ENCODE assay signal across 8 cellular contexts in genomic region chr3:184262166-184262926, GRCh38. TPM values are rescaled to one million over a fixed set of nuclear protein-coding genes. Genes with fewer than 3 reads are reported as not detected.
DNase-seq lines count a peak whose midpoint lies in the region; FAIRE-seq and TF ChIP-seq lines count a peak whose summit lies in the region.

No MANE protein-coding gene starts in this region.

- H3K36me3 Mint-ChIP-seq in astrocyte (ENCODE audit: low read depth, unreplicated experiment), result peaks cover 12% of the 10 kb centered on the region

- peak overlapping the region; percentile 89 for H3K4me3 Mint-ChIP-seq in astrocyte (ENCODE audit: unreplicated experiment)

- peaks cover 11% of the 10 kb centered on the region for H3K4me1 Mint-ChIP-seq in astrocyte (ENCODE audit: low read depth, unreplicated experiment)

- TF ChIP-seq CTCF in astrocyte (IDR thresholded peaks at IDR 0.05; ENCODE audit: insufficient read depth, low read depth, low read length), result no peak

- DNase-seq in NCI-H82 (lab: John Stamatoyannopoulos, UW) (peak; percentile 50), NCI-H82 treated with DMSO at 0.1 percent for 48 hours (lab: John Stamatoyannopoulos, UW; ENCODE audit: unreplicated experiment) (no peak), NCI-H345 (lab: John Stamatoyannopoulos, UW) (peak; percentile 89), astrocyte (ENCODE audit: low read depth) (no peak), NOMO-1 (lab: John Stamatoyannopoulos, UW; ENCODE audit: unreplicated experiment in 2 of 2) (no peak), NOMO-1 treated with dmso at 0.1 percent for 144 hours (lab: John Stamatoyannopoulos, UW; ENCODE audit: unreplicated experiment) (no peak), erythroblast (lab: John Stamatoyannopoulos, UW) (no peak)

- H3K9me3 ChIP-seq in astrocyte (ENCODE audit: insufficient read depth, low read depth, low read length) (no peaks in the 10 kb centered on the region), mesodermal cell (ENCODE audit: control insufficient read depth, low read length) (no peaks in the 10 kb centered on the region)

- H3K4me1 ChIP-seq in astrocyte (ENCODE audit: insufficient read depth, low read length) (peaks cover 18% of the 10 kb centered on the region), mesodermal cell (ENCODE audit: control insufficient read depth, insufficient read depth, low read length, poor library complexity, severe bottlenecking) (peaks cover 8% of the 10 kb centered on the region)

- H3K79me2 ChIP-seq in astrocyte (ENCODE audit: insufficient read depth, low read length), result no peaks in the 10 kb centered on the region

- H3K27me3 Mint-ChIP-seq in astrocyte (ENCODE audit: low read depth, unreplicated experiment), result peaks cover 55% of the 10 kb centered on the region

- H3K27ac ChIP-seq in astrocyte (ENCODE audit: low read depth, low read length), result no peak overlapping the region
- no peak overlapping the region for H3K27ac ChIP-seq in mesodermal cell (ENCODE audit: low read depth, low read length, severe bottlenecking)

- H3K27me3 ChIP-seq in astrocyte (ENCODE audit: insufficient read depth, low read length), result peaks cover 11% of the 10 kb centered on the region

- WGBS in mesodermal cell (ENCODE audit: insufficient coverage in 2 of 2), 2 experiments, result 2 to 5% methylated on average over 26 to 32 of the region's 51 CpGs

- FAIRE-seq in astrocyte (lab: Jason Lieb, UNC), result no peak

- H4K20me1 ChIP-seq in astrocyte (ENCODE audit: insufficient read depth, low read length), result peaks cover 28% of the 10 kb centered on the region

- H3K4me2 ChIP-seq in astrocyte (ENCODE audit: low read length), result peak overlapping the region; percentile 97

- peaks cover 6% of the 10 kb centered on the region for H3K9me3 Mint-ChIP-seq in astrocyte (ENCODE audit: unreplicated experiment)

- H2AFZ ChIP-seq in astrocyte (ENCODE audit: low read depth, low read length), result peak overlapping the region; percentile 79

- H3K36me3 ChIP-seq in astrocyte (ENCODE audit: insufficient read depth, low read length) (no peaks in the 10 kb centered on the region), mesodermal cell (ENCODE audit: control insufficient read depth, insufficient read depth, low read length) (peaks cover 3% of the 10 kb centered on the region)

- peak overlapping the region; percentile 63 for H3K4me3 ChIP-seq in astrocyte (ENCODE audit: insufficient read depth, low read depth, low read length)
- H3K4me3 ChIP-seq in mesodermal cell (ENCODE audit: extremely low read depth, insufficient read depth, low read length, poor library complexity, severe bottlenecking), result peak overlapping the region; percentile 44

- peak overlapping the region; percentile 61 for H3K9ac ChIP-seq in astrocyte (ENCODE audit: low read length)

- TF ChIP-seq POLR2A in erythroblast (IDR thresholded peaks at IDR 0.05; ENCODE audit: low read length), result no peak

- H3K27ac Mint-ChIP-seq in astrocyte (ENCODE audit: unreplicated experiment), result peak overlapping the region; percentile 45

RNA-seq across cellular contexts. Expression of gene CAMK2N2, which starts 1.0 kb away (rescaled TPM):
- total RNA-seq in astrocyte, result 2.6 and 3.4 TPM in 2 replicates
- 1.5 TPM for polyA plus RNA-seq in mesodermal cell (2013, experiment 1 of 2)
- 0.86 TPM for polyA plus RNA-seq in mesodermal cell (2013, experiment 2 of 2)

RNA-seq across cellular contexts. Expression of gene EEF1AKMT4, which starts 12.9 kb away (rescaled TPM):
- total RNA-seq in astrocyte, result 7.2 TPM in 2 replicates
- 4.0 TPM for polyA plus RNA-seq in mesodermal cell (2013, experiment 1 of 2)
- polyA plus RNA-seq in mesodermal cell (2013, experiment 2 of 2), result 3.6 TPM

RNA-seq across cellular contexts. Expression of gene ECE2, which starts 13.5 kb away (rescaled TPM):
- not detected in 2 replicates for total RNA-seq in astrocyte
- polyA plus RNA-seq in mesodermal cell (2013, experiment 1 of 2), result not detected
- not detected for polyA plus RNA-seq in mesodermal cell (2013, experiment 2 of 2)

RNA-seq across cellular contexts. Expression of gene ALG3, which starts 13.6 kb away (rescaled TPM):
- 47.1 and 51.1 TPM in 2 replicates for total RNA-seq in astrocyte
- polyA plus RNA-seq in mesodermal cell (2013, experiment 1 of 2), result 41.7 TPM
- polyA plus RNA-seq in mesodermal cell (2013, experiment 2 of 2), result 31.1 TPM

RNA-seq across cellular contexts. Expression of gene VWA5B2, which starts 33.0 kb away (rescaled TPM):
- total RNA-seq in astrocyte, result 0.23 TPM in 1 of 2 replicates, not detected in the other
- polyA plus RNA-seq in mesodermal cell (2013, experiment 1 of 2), result not detected
- polyA plus RNA-seq in mesodermal cell (2013, experiment 2 of 2), result not detected

Comparison
In these comparisons a context has a peak if more than half of its experiments do, and no peak if none do; other contexts are left out.
1. DNase-seq: peak in NCI-H82 (single experiment) and NCI-H345 (single experiment); none in NCI-H82 treated with DMSO at 0.1 percent for 48 hours (single experiment), astrocyte (single experiment), NOMO-1 (0 of 2), NOMO-1 treated with dmso at 0.1 percent for 144 hours (single experiment) and erythroblast (0 of 2).